Comparison of ENCODE assay signal across 8 cellular contexts in genomic region chr1:155911156-155912055, GRCh38. TPM values are rescaled to one million over a fixed set of nuclear protein-coding genes. Genes with fewer than 3 reads are reported as not detected.
DNase-seq lines count a peak whose midpoint lies in the region; FAIRE-seq lines count a peak whose summit lies in the region.

A gene with protein sequence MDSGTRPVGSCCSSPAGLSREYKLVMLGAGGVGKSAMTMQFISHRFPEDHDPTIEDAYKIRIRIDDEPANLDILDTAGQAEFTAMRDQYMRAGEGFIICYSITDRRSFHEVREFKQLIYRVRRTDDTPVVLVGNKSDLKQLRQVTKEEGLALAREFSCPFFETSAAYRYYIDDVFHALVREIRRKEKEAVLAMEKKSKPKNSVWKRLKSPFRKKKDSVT (minus strand): TSS chr1:155911349. CDS start chr1:155910761, 588 bp downstream.

- H3K27me3 ChIP-seq in H7 (ENCODE audit: control insufficient read depth, insufficient read depth, low read length): no peaks in the 10 kb centered on the region
- H3K27me3 ChIP-seq in MG63: no peaks in the 10 kb centered on the region

- DNase-seq in H7: peak; percentile 96
- peak; percentile 90 for DNase-seq in MG63
- peak; percentile 87 for DNase-seq in SKM-1 (lab: John Stamatoyannopoulos, UW; ENCODE audit: unreplicated experiment)
- peak; percentile 82 for DNase-seq in activated naive CD4-positive, alpha-beta T cell treated with anti-CD3 and anti-CD28 coated beads, Interleukin-2, amount 50 U/mL, for 16 hours
- DNase-seq in globus pallidus (ENCODE audit: low spot score): peak; percentile 81
- DNase-seq in nucleus accumbens (lab: John Stamatoyannopoulos, UW): peak in 55 of 56 donors; percentile 15 to 88 (median 72)
- DNase-seq in superior temporal gyrus (ENCODE audit: extremely low spot score): peak; percentile 77

- H3K4me3 ChIP-seq in H7 (ENCODE audit: insufficient read depth, low read depth, low read length) (peak within 1 kb of the TSS; percentile 73), MG63 (peak within 1 kb of the TSS; percentile 61)

- peak; percentile 91 for FAIRE-seq in G401.6 (lab: Jason Lieb, UNC)

- H3K9me3 ChIP-seq in MG63: no peaks in the 10 kb centered on the region

- H3K36me3 ChIP-seq in H7 (replicated peaks; ENCODE audit: control insufficient read depth, insufficient read depth, low read length) (peaks cover 20% of the 10 kb centered on the region), MG63 (peaks cover 83% of the 10 kb centered on the region)

RNA-seq across cellular contexts. Expression of the gene that starts here (rescaled TPM):
- 39.1 and 47.1 TPM in 2 replicates for total RNA-seq in H7 (2014; rRNA removed; shearing (Covaris generic))
- 43.4 and 54.6 TPM in 2 replicates for total RNA-seq in MG63 (2014; rRNA removed; shearing (Covaris generic); ENCODE audit: low replicate concordance)

Comparison
In these comparisons a context has a peak if more than half of its experiments do, and no peak if none do; other contexts are left out.
1. Peak in every context shown above with its lines: DNase-seq and H3K4me3 ChIP-seq.